Comparison of ENCODE assay signal across 25 cellular contexts in the genomic region with DNA sequence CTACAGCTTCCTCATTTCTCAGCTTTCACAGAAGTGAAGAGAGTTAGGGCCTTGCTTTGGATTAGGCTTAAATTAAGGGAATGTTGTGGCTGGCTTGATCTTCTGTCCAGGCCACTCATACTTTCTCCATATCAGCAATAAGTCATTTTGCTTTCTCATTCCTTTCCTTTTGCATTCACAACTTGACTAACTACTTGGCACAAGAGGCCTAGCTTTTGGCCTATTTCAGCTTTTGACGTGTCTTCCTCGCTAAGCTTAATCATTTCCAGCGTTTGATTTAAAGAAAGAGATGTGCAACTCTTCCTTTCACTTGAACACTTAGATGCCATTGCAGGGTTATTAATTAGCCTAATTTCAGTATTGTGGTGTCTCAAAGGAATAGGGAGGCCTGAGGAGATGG.
"Had no signal": no experiment of that assay in that cellular context is flagged by ENCODE, and none has a peak within 500 bp of the region (broad histone marks: within the 10 kb centered on the region; RNA-seq: fewer than 3 reads in every experiment).

No MANE protein-coding gene starts in this region.

- H3K4me3 Mint-ChIP-seq: activated B cell treated with CpG ODN at 0.5 μM for 24 hours; activated T-cell treated with anti-CD3 and anti-CD28 coated beads, Interleukin-2, amount 50 U/mL, for 72 hours; brain; memory B cell; natural killer cell; T-cell; T-helper 2 cell treated with Interferon-gamma antibody and Interleukin-4, amounts not matched to agents 5 μg/mL and 100 μg/mL, for 36 hours had no signal

- DNase-seq: activated B cell treated with CpG ODN at 0.5 μM for 24 hours; activated CD4-positive, alpha-beta T cell treated with anti-CD3 and anti-CD28 coated beads, Interleukin-2, amount 50 U/mL, for 4 hours; activated naive CD4-positive, alpha-beta T cell; activated T-cell treated with anti-CD3 and anti-CD28 coated beads for 4 hours; activated T-cell treated with anti-CD3 and anti-CD28 coated beads, Interleukin-2, amount 50 U/mL, for 72 hours; anterior cingulate cortex; dorsolateral prefrontal cortex; effector memory CD4-positive, alpha-beta T cell; gastrocnemius medialis; islet precursor cell; left cardiac atrium; natural killer cell; posterior cingulate gyrus; right cardiac atrium; stimulated activated CD4-positive, alpha-beta T cell treated with anti-CD3 and anti-CD28 coated beads, Interleukin-15, amount 100 ng/mL, for 24 hours; stimulated activated naive CD4-positive, alpha-beta T cell; T-cell; testis; transverse colon had no signal

- ATAC-seq: activated naive CD4-positive, alpha-beta T cell treated with anti-CD3 and anti-CD28 coated beads, Interleukin-2, amount 50 U/mL, for 72 hours; activated T-cell treated with anti-CD3 and anti-CD28 coated beads, Interleukin-2, amount 50 U/mL, for 72 hours; gastrocnemius medialis; left cardiac atrium; natural killer cell; right cardiac atrium; T-cell had no signal

- H3K27me3 ChIP-seq: gastrocnemius medialis, hepatocyte, testis, transverse colon had no signal

- H3K4me1 ChIP-seq: gastrocnemius medialis, testis, transverse colon had no signal

- H3K27ac ChIP-seq: dorsolateral prefrontal cortex, gastrocnemius medialis, hepatocyte, testis, transverse colon had no signal

- H3K27me3 Mint-ChIP-seq: activated B cell treated with CpG ODN at 0.5 μM for 24 hours, T-cell had no signal

- H3K4me3 ChIP-seq: coronary artery, dorsolateral prefrontal cortex, gastrocnemius medialis, hepatocyte, testis, transverse colon had no signal

- H3K4me1 Mint-ChIP-seq: activated B cell treated with CpG ODN at 0.5 μM for 24 hours, memory B cell, natural killer cell, T-cell had no signal

- H3K27ac Mint-ChIP-seq: activated B cell treated with CpG ODN at 0.5 μM for 24 hours; activated naive CD4-positive, alpha-beta T cell treated with anti-CD3 and anti-CD28 coated beads, Interleukin-2, amount 50 U/mL, for 72 hours; activated T-cell treated with anti-CD3 and anti-CD28 coated beads, Interleukin-2, amount 50 U/mL, for 72 hours; brain; memory B cell; natural killer cell; T-cell; T-helper 2 cell treated with Interferon-gamma antibody and Interleukin-4, amounts not matched to agents 5 μg/mL and 100 μg/mL, for 36 hours had no signal

- H3K9me3 ChIP-seq: gastrocnemius medialis, testis, transverse colon had no signal

- H3K36me3 ChIP-seq: gastrocnemius medialis, transverse colon had no signal

- H3K4me2 ChIP-seq: hepatocyte had no signal

- H3K36me3 Mint-ChIP-seq: activated naive CD4-positive, alpha-beta T cell treated with anti-CD3 and anti-CD28 coated beads, Interleukin-2, amount 50 U/mL, for 72 hours; brain; memory B cell; natural killer cell; T-cell had no signal

- H3K9me3 Mint-ChIP-seq: activated B cell treated with CpG ODN at 0.5 μM for 24 hours; brain; memory B cell; T-cell; T-helper 2 cell treated with Interferon-gamma antibody and Interleukin-4, amounts not matched to agents 5 μg/mL and 100 μg/mL, for 36 hours had no signal

- H2AFZ ChIP-seq: hepatocyte had no signal
